21 cellular contexts compared by ENCODE assay signal in genomic region chr13:105445793-105446192, GRCh38. TPM values are rescaled to one million over a fixed set of nuclear protein-coding genes. Genes with fewer than 3 reads are reported as not detected.
DNase-seq lines count a peak whose midpoint lies in the region; ATAC-seq, FAIRE-seq and TF ChIP-seq lines count a peak whose summit lies in the region.
"Had no signal": no experiment of that assay in that cellular context is flagged by ENCODE, and none has a peak within 500 bp of the region (broad histone marks: within the 10 kb centered on the region; RNA-seq: fewer than 3 reads in every experiment).

No MANE protein-coding gene starts in this region.

- no peak for DNase-seq in CD8-positive, alpha-beta T cell
- DNase-seq in M059J (ENCODE audit: low read depth) (peak; percentile 29), astrocyte (ENCODE audit: low read depth) (no peak), mesothelial cell of epicardium (ENCODE audit: low spot score in 2 of 2, unreplicated experiment in 2 of 2) (no peak), left colon (no peak), NCI-H2196 treated with DMSO at 0.1 percent for 48 hours (lab: John Stamatoyannopoulos, UW; ENCODE audit: unreplicated experiment) (no peak)
- DNase-seq: activated CD4-positive, alpha-beta T cell treated with anti-CD3 and anti-CD28 coated beads, Interleukin-2, amount 50 U/mL, for 48 hours; activated T-cell treated with anti-CD3 and anti-CD28 coated beads, Interleukin-2, amount 50 U/mL, for 1 hour; effector memory CD4-positive, alpha-beta T cell; heart left ventricle; islet precursor cell; NCI-H2081; NCI-H526; PC-3; stimulated activated CD4-positive, alpha-beta T cell treated with anti-CD3 and anti-CD28 coated beads, Interleukin-1b, Interleukin-23, amount 100 ng/mL, for 48 hours had no signal

- H3K79me2 ChIP-seq in astrocyte (ENCODE audit: insufficient read depth, low read length): no peaks in the 10 kb centered on the region

- no peak for TF ChIP-seq CTCF in CD8-positive, alpha-beta T cell (IDR thresholded peaks at IDR 0.05)
- TF ChIP-seq CTCF in astrocyte (IDR thresholded peaks at IDR 0.05; ENCODE audit: insufficient read depth, low read depth, low read length): no peak
- no peak for TF ChIP-seq CTCF in mesothelial cell of epicardium (IDR thresholded peaks at IDR 0.05; ENCODE audit: unreplicated experiment)

- no peaks in the 10 kb centered on the region for H4K20me1 ChIP-seq in astrocyte (ENCODE audit: insufficient read depth, low read length)

- H3K36me3 ChIP-seq in CD8-positive, alpha-beta T cell (ENCODE audit: insufficient read depth, low read length): no peaks in the 10 kb centered on the region
- no peaks in the 10 kb centered on the region for H3K36me3 ChIP-seq in astrocyte (ENCODE audit: insufficient read depth, low read length)
- H3K36me3 ChIP-seq: cardiac muscle cell, heart left ventricle had no signal

- H3K27me3 ChIP-seq in CD8-positive, alpha-beta T cell (ENCODE audit: insufficient read depth, low read length): no peaks in the 10 kb centered on the region
- no peaks in the 10 kb centered on the region for H3K27me3 ChIP-seq in astrocyte (ENCODE audit: insufficient read depth, low read length)
- H3K27me3 ChIP-seq: cardiac muscle cell, heart left ventricle had no signal

- no peaks in the 10 kb centered on the region for H3K36me3 Mint-ChIP-seq in CD8-positive, alpha-beta T cell
- H3K36me3 Mint-ChIP-seq in astrocyte (ENCODE audit: low read depth, unreplicated experiment) (no peaks in the 10 kb centered on the region), mesothelial cell of epicardium (no peaks in the 10 kb centered on the region)
- H3K36me3 Mint-ChIP-seq: activated naive CD8-positive, alpha-beta T cell had no signal

- H3K4me1 ChIP-seq in CD8-positive, alpha-beta T cell (ENCODE audit: insufficient read depth, low read length): no peaks in the 10 kb centered on the region
- H3K4me1 ChIP-seq in astrocyte (ENCODE audit: insufficient read depth, low read length): peaks cover 4% of the 10 kb centered on the region

- H3K4me2 ChIP-seq in astrocyte (ENCODE audit: low read length): no peak overlapping the region

- FAIRE-seq in astrocyte (lab: Jason Lieb, UNC): no peak

- peaks cover 6% of the 10 kb centered on the region for H3K4me1 Mint-ChIP-seq in CD8-positive, alpha-beta T cell (ENCODE audit: low read depth)
- H3K4me1 Mint-ChIP-seq in astrocyte (ENCODE audit: low read depth, unreplicated experiment) (peaks cover 11% of the 10 kb centered on the region), mesothelial cell of epicardium (peaks cover 28% of the 10 kb centered on the region)

- no peak overlapping the region for H3K27ac ChIP-seq in CD8-positive, alpha-beta T cell (ENCODE audit: low read depth, low read length)
- no peak overlapping the region for H3K27ac ChIP-seq in astrocyte (ENCODE audit: low read depth, low read length)
- H3K27ac ChIP-seq: cardiac muscle cell, heart left ventricle had no signal

- intact Hi-C loops in CD8-positive, alpha-beta T cell (cut with DNase I, micrococcal nuclease): no loop called here
- intact Hi-C loops in left colon (cut with DNase I, micrococcal nuclease): no loop called here

- POLR2A ChIA-PET in CD8-positive, alpha-beta T cell (lab: Charles Lee): no interaction called here

- no peak overlapping the region for H3K9ac ChIP-seq in astrocyte (ENCODE audit: low read length)

- no peak overlapping the region for H2AFZ ChIP-seq in astrocyte (ENCODE audit: low read depth, low read length)

- peak overlapping the region; percentile 15 for H3K4me3 Mint-ChIP-seq in CD8-positive, alpha-beta T cell
- H3K4me3 Mint-ChIP-seq in astrocyte (ENCODE audit: unreplicated experiment) (no peak overlapping the region), mesothelial cell of epicardium (no peak overlapping the region)
- H3K4me3 Mint-ChIP-seq: activated naive CD8-positive, alpha-beta T cell had no signal

- no peaks in the 10 kb centered on the region for H3K9me3 Mint-ChIP-seq in CD8-positive, alpha-beta T cell
- H3K9me3 Mint-ChIP-seq in astrocyte (ENCODE audit: unreplicated experiment) (no peaks in the 10 kb centered on the region), mesothelial cell of epicardium (peaks cover 4% of the 10 kb centered on the region)

- no peaks in the 10 kb centered on the region for H3K9me3 ChIP-seq in CD8-positive, alpha-beta T cell (ENCODE audit: low read length)
- H3K9me3 ChIP-seq in astrocyte (ENCODE audit: insufficient read depth, low read depth, low read length): no peaks in the 10 kb centered on the region
- H3K9me3 ChIP-seq: heart left ventricle had no signal

- no peak for ATAC-seq in CD8-positive, alpha-beta T cell
- ATAC-seq in GM19463 (IDR thresholded peaks at IDR 0.05; ENCODE audit: unreplicated experiment) (no peak), GM21360 (IDR thresholded peaks at IDR 0.05; ENCODE audit: unreplicated experiment) (no peak), left colon (no peak)
- ATAC-seq: heart left ventricle, PC-3 had no signal

- no peaks in the 10 kb centered on the region for H3K27me3 Mint-ChIP-seq in CD8-positive, alpha-beta T cell (ENCODE audit: low read depth)
- H3K27me3 Mint-ChIP-seq in astrocyte (ENCODE audit: low read depth, unreplicated experiment) (no peaks in the 10 kb centered on the region), mesothelial cell of epicardium (ENCODE audit: low read depth) (no peaks in the 10 kb centered on the region)
- H3K27me3 Mint-ChIP-seq: activated naive CD8-positive, alpha-beta T cell had no signal

- CTCF ChIA-PET in CD8-positive, alpha-beta T cell (lab: Charles Lee): no interaction called here

- no peak overlapping the region for H3K4me3 ChIP-seq in CD8-positive, alpha-beta T cell (ENCODE audit: low read depth, low read length)
- no peak overlapping the region for H3K4me3 ChIP-seq in astrocyte (ENCODE audit: insufficient read depth, low read depth, low read length)
- H3K4me3 ChIP-seq: cardiac muscle cell, heart left ventricle had no signal

- no peak overlapping the region for H3K27ac Mint-ChIP-seq in CD8-positive, alpha-beta T cell
- H3K27ac Mint-ChIP-seq in astrocyte (ENCODE audit: unreplicated experiment) (peak overlapping the region; percentile 4), mesothelial cell of epicardium (peak overlapping the region; percentile 77)
- H3K27ac Mint-ChIP-seq: activated naive CD8-positive, alpha-beta T cell had no signal

RNA-seq across cellular contexts. Expression of gene DAOA, which starts 20.1 kb away (rescaled TPM):
- not detected for total RNA-seq in CD8-positive, alpha-beta T cell
- total RNA-seq in M059J (2014; rRNA removed; shearing (Covaris generic)): not detected in 2 replicates
- total RNA-seq in astrocyte (not detected in 2 replicates), mesothelial cell of epicardium (not detected in 3 replicates), left colon (not detected)
- total RNA-seq: cardiac muscle cell, heart left ventricle, mesenteric fat pad, PC-3, subcutaneous adipose tissue had no signal
